In genomic region chr11:65911682-65912568, GRCh38 we compare ENCODE assay signal across 1 cellular context.
TF ChIP-seq lines count a peak whose summit lies in the region.

No MANE protein-coding gene starts in this region.

TF ChIP-seq in HepG2, 621 proteins besides CTCF, POLR2A, EP300 and RAD21 (continued from another document):
- no peak for TF ChIP-seq HIC2 (CRISPR knock-in tag; IDR thresholded peaks at IDR 0.05; ENCODE audit: low read depth)
- TF ChIP-seq GABPA (IDR thresholded peaks at IDR 0.05; ENCODE audit: low read depth, low read length) = no peak
- TF ChIP-seq GABPA (CRISPR knock-in tag; IDR thresholded peaks at IDR 0.05; ENCODE audit: low read depth) = 0 out of 2 replicates have a peak, but pooled peaks have one; percentile 30
- TF ChIP-seq BRD4 (CRISPR knock-in tag; IDR thresholded peaks at IDR 0.05) = no peak
- TF ChIP-seq CHD4 (IDR thresholded peaks at IDR 0.05; ENCODE audit: borderline replicate concordance, low read length) = no peak
- no peak for TF ChIP-seq ZFP41 (CRISPR knock-in tag; IDR thresholded peaks at IDR 0.05; ENCODE audit: borderline replicate concordance)
- no peak for TF ChIP-seq MAFF (IDR thresholded peaks at IDR 0.05; ENCODE audit: low read depth, low read length)
- no peak for TF ChIP-seq TBX2 (CRISPR knock-in tag; IDR thresholded peaks at IDR 0.05; ENCODE audit: borderline replicate concordance)
- no peak for TF ChIP-seq ZNF205 (CRISPR knock-in tag; IDR thresholded peaks at IDR 0.05)
- no peak for TF ChIP-seq ZMYM2 (CRISPR knock-in tag; IDR thresholded peaks at IDR 0.05)
- no peak for TF ChIP-seq ZNF607 (CRISPR knock-in tag; IDR thresholded peaks at IDR 0.05; ENCODE audit: borderline replicate concordance)
- TF ChIP-seq ZBTB40 (IDR thresholded peaks at IDR 0.05) = no peak
- TF ChIP-seq ZBTB40 (CRISPR knock-in tag; IDR thresholded peaks at IDR 0.05) = 0 out of 2 replicates have a peak, but pooled peaks have one; percentile 16
- no peak for TF ChIP-seq ZNF883 (CRISPR knock-in tag; IDR thresholded peaks at IDR 0.05; ENCODE audit: not compliant biosample characterization)
- no peak for TF ChIP-seq PATZ1 (CRISPR knock-in tag; IDR thresholded peaks at IDR 0.05)
- TF ChIP-seq ZFP90 (CRISPR knock-in tag; IDR thresholded peaks at IDR 0.05; ENCODE audit: borderline replicate concordance) = no peak
- TF ChIP-seq MYC (CRISPR knock-in tag; IDR thresholded peaks at IDR 0.05; ENCODE audit: borderline replicate concordance) = 0 out of 2 replicates have a peak, but pooled peaks have one; percentile 30
- no peak for TF ChIP-seq ZNF878 (CRISPR knock-in tag; IDR thresholded peaks at IDR 0.05)
- TF ChIP-seq E2F1 (CRISPR knock-in tag; IDR thresholded peaks at IDR 0.05) = peak; percentile 78
- TF ChIP-seq TFAP4 (IDR thresholded peaks at IDR 0.05; ENCODE audit: borderline replicate concordance, low read depth) = no peak
- TF ChIP-seq TRIM24 (CRISPR knock-in tag; IDR thresholded peaks at IDR 0.05) = no peak
- no peak for TF ChIP-seq ZSCAN29 (CRISPR knock-in tag; conservative IDR thresholded peaks at IDR 0.05)
